Comparison of ENCODE assay signal across 10 cellular contexts in genomic region chr17:859461-860195, GRCh38.
DNase-seq lines count a peak whose midpoint lies in the region; TF ChIP-seq lines count a peak whose summit lies in the region.
"Had no signal": no experiment of that assay in that cellular context is flagged by ENCODE, and none has a peak within 500 bp of the region (broad histone marks: within the 10 kb centered on the region; RNA-seq: fewer than 3 reads in every experiment).

No MANE protein-coding gene starts in this region.

- no peaks in the 10 kb centered on the region for H3K9me3 ChIP-seq in esophagus (ENCODE audit: control insufficient read depth in 2 of 2, insufficient read depth in 1 of 2, low read depth in 1 of 2, low read length in 1 of 2)
- no peaks in the 10 kb centered on the region for H3K9me3 ChIP-seq in mucosa of rectum (ENCODE audit: control insufficient read depth in 2 of 2, low read length in 2 of 2)
- no peaks in the 10 kb centered on the region for H3K9me3 ChIP-seq in tibial artery

- DNase-seq in NCI-H524 treated with DMSO at 0.1 percent for 48 hours (lab: John Stamatoyannopoulos, UW) (peak; percentile 17), tibial artery (no peak), cerebellar cortex (ENCODE audit: low spot score) (no peak), islet precursor cell (no peak), SKM-1 treated with dmso at 0.1 percent for 144 hours (lab: John Stamatoyannopoulos, UW; ENCODE audit: unreplicated experiment) (no peak), NCI-H1930 (lab: John Stamatoyannopoulos, UW) (no peak)
- DNase-seq: activated gamma-delta T cell treated with Interleukin-2 at 50 U/mL for 16 hours, Karpas-422 had no signal

- peaks cover 0 to 6% of the 10 kb centered on the region in 2 donors for H3K4me1 ChIP-seq in esophagus (ENCODE audit: control insufficient read depth in 2 of 2, insufficient read depth in 2 of 2, low read length in 1 of 2)
- H3K4me1 ChIP-seq in mucosa of rectum (ENCODE audit: control insufficient read depth in 2 of 2, insufficient read depth in 2 of 2, low read length in 2 of 2) = peaks cover 0 to 2% of the 10 kb centered on the region in 2 donors
- peaks cover 0 to 37% (median 25%) of the 10 kb centered on the region in 4 donors for H3K4me1 ChIP-seq in tibial artery

- H3K27me3 ChIP-seq in esophagus (ENCODE audit: control insufficient read depth in 1 of 2, insufficient read depth in 2 of 2, low read length in 2 of 2) = no peaks in the 10 kb centered on the region
- no peaks in the 10 kb centered on the region for H3K27me3 ChIP-seq in mucosa of rectum (ENCODE audit: control insufficient read depth in 2 of 2, insufficient read depth in 2 of 2, low read length in 2 of 2)
- no peaks in the 10 kb centered on the region for H3K27me3 ChIP-seq in tibial artery

- H3K36me3 ChIP-seq in esophagus (ENCODE audit: control insufficient read depth in 2 of 2, insufficient read depth in 2 of 2, low read length in 1 of 2) (peaks cover 0 to 4% of the 10 kb centered on the region in 2 donors), mucosa of rectum (ENCODE audit: control insufficient read depth in 2 of 2, insufficient read depth in 2 of 2, low read length in 2 of 2) (no peaks in the 10 kb centered on the region), tibial artery (no peaks in the 10 kb centered on the region)

- intact Hi-C loops in tibial artery (cut with DNase I; ENCODE audit: low total_unique reads) = no loop called here

- H3K4me3 ChIP-seq in esophagus (ENCODE audit: low read depth in 1 of 2, low read length in 2 of 2) = no peak overlapping the region
- no peak overlapping the region for H3K4me3 ChIP-seq in mucosa of rectum (ENCODE audit: low read length in 2 of 2)
- H3K4me3 ChIP-seq in tibial artery = no peak overlapping the region

- 16 to 43% methylated on average over 14 of the region's 14 CpGs for WGBS in esophagus, 2 donors

- no peak for TF ChIP-seq CTCF in tibial artery (IDR thresholded peaks at IDR 0.05)

- peak overlapping the region in 1 of 2 donors; percentile 17 for H3K9ac ChIP-seq in mucosa of rectum (ENCODE audit: low read depth in 1 of 2, low read length in 2 of 2)

- peak overlapping the region; percentile 82 to 92 for H3K27ac ChIP-seq in esophagus (ENCODE audit: low read depth in 2 of 2, low read length in 1 of 2)
- peak overlapping the region; percentile 70 to 80 for H3K27ac ChIP-seq in mucosa of rectum (ENCODE audit: low read depth in 2 of 2, low read length in 2 of 2)
- H3K27ac ChIP-seq in tibial artery = peak overlapping the region; percentile 59 to 63
